In genomic region chr18:24818069-24818395, GRCh38 we compare ENCODE assay signal across 23 cellular contexts.
DNase-seq lines count a peak whose midpoint lies in the region; ATAC-seq and TF ChIP-seq lines count a peak whose summit lies in the region.
"Had no signal": no experiment of that assay in that cellular context is flagged by ENCODE, and none has a peak within 500 bp of the region (broad histone marks: within the 10 kb centered on the region; RNA-seq: fewer than 3 reads in every experiment).

No MANE protein-coding gene starts in this region.

- H2AFZ ChIP-seq in neuronal stem cell (ENCODE audit: low read length): peak overlapping the region; percentile 82

- DNase-seq in DMS 273 (lab: John Stamatoyannopoulos, UW; ENCODE audit: unreplicated experiment): peak; percentile 74
- DNase-seq in DMS 273 treated with DMSO at 0.1 percent for 48 hours (lab: John Stamatoyannopoulos, UW): no peak
- no peak for DNase-seq in mesendoderm
- no peak for DNase-seq in neuronal stem cell (ENCODE audit: low spot score)
- no peak for DNase-seq in GOT3 (lab: John Stamatoyannopoulos, UW)
- DNase-seq in stimulated activated CD4-positive, alpha-beta T cell treated with anti-CD3 and anti-CD28 coated beads, Interleukin-1b, Interleukin-23, amount 100 ng/mL, for 48 hours: no peak
- DNase-seq: CD8-positive, alpha-beta T cell; DMS153; DND-41; Kasumi-1; NCI-H1092 treated with DMSO at 0.1 percent for 48 hours; NCI-H146; NCI-H1930; NCI-H2107; SHP77 had no signal

- peak overlapping the region in 4 of 5 experiments; percentile 29 to 61 (median 46) for H3K4me3 Mint-ChIP-seq in brain
- H3K4me3 Mint-ChIP-seq: B cell; CD8-positive, alpha-beta T cell had no signal

- H3K4ac ChIP-seq in mesendoderm (ENCODE audit: low read depth, low read length) (no peak overlapping the region), neuronal stem cell (ENCODE audit: low read length) (no peak overlapping the region)

- H3K4me2 ChIP-seq in mesendoderm (ENCODE audit: low read length): no peak overlapping the region
- no peak overlapping the region for H3K4me2 ChIP-seq in neuronal stem cell (ENCODE audit: insufficient read depth, low read length, poor library complexity, severe bottlenecking)

- H2BK120ac ChIP-seq in mesendoderm (ENCODE audit: low read depth, low read length) (no peak overlapping the region), neuronal stem cell (ENCODE audit: low read depth, low read length) (no peak overlapping the region)

- peak overlapping the region; percentile 63 for H3K56ac ChIP-seq in mesendoderm (ENCODE audit: low read length)

- no peak overlapping the region for H4K5ac ChIP-seq in mesendoderm (ENCODE audit: low read length)

- H3K36me3 ChIP-seq in mesendoderm (ENCODE audit: control insufficient read depth, insufficient read depth, low read length) (no peaks in the 10 kb centered on the region), neuronal stem cell (replicated peaks in 1 of 2; ENCODE audit: control insufficient read depth in 2 of 2, insufficient read depth in 2 of 2, low read length in 2 of 2) (no peaks in the 10 kb centered on the region)

- H3K9ac ChIP-seq in mesendoderm (ENCODE audit: low read length) (no peak overlapping the region), neuronal stem cell (ENCODE audit: low read depth, low read length, poor library complexity) (no peak overlapping the region)

- H3K27me3 Mint-ChIP-seq in brain: peaks cover 5% of the 10 kb centered on the region

- H3K4me3 ChIP-seq in mesendoderm (ENCODE audit: low read length) (no peak overlapping the region), neuronal stem cell (ENCODE audit: low read length in 2 of 2) (no peak overlapping the region)

- TF ChIP-seq CTCF in brain (conservative IDR thresholded peaks at IDR 0.05): no peak

- H3K4me1 ChIP-seq in mesendoderm (ENCODE audit: control insufficient read depth, low read depth, low read length): peaks cover 5% of the 10 kb centered on the region
- peaks cover 17 to 39% of the 10 kb centered on the region in 2 donors for H3K4me1 ChIP-seq in neuronal stem cell (ENCODE audit: control insufficient read depth in 2 of 2, insufficient read depth in 1 of 2, low read depth in 1 of 2, low read length in 2 of 2)

- peak overlapping the region; percentile 61 for H4K91ac ChIP-seq in neuronal stem cell (ENCODE audit: low read depth, low read length, poor library complexity)

- H3K79me1 ChIP-seq in mesendoderm (ENCODE audit: low read length) (no peaks in the 10 kb centered on the region), neuronal stem cell (ENCODE audit: low read depth, low read length) (no peaks in the 10 kb centered on the region)

- peaks cover 34% of the 10 kb centered on the region for H3K4me1 Mint-ChIP-seq in brain
- H3K4me1 Mint-ChIP-seq: B cell had no signal

- H3K9me3 ChIP-seq in neuronal stem cell (replicated peaks in 1 of 2; ENCODE audit: control insufficient read depth in 2 of 2, insufficient read depth in 1 of 2, low read depth in 1 of 2, low read length in 2 of 2): peaks cover 0 to 4% of the 10 kb centered on the region in 2 donors

- peak overlapping the region; percentile 59 for H2BK12ac ChIP-seq in neuronal stem cell (ENCODE audit: low read length)

- H3K27me3 ChIP-seq in mesendoderm (ENCODE audit: insufficient read depth, low read length, poor library complexity): no peaks in the 10 kb centered on the region
- no peaks in the 10 kb centered on the region for H3K27me3 ChIP-seq in neuronal stem cell (ENCODE audit: control insufficient read depth in 3 of 3, insufficient read depth in 3 of 3, low read depth in 1 of 3, low read length in 3 of 3)

- WGBS in mesendoderm (ENCODE audit: extremely low coverage, insufficient coverage, low lambda C conversion rate): no CpG with 5 or more reads among the region's 3 CpGs
- no CpG with 5 or more reads among the region's 3 CpGs for WGBS in neuronal stem cell (ENCODE audit: extremely low coverage in 2 of 2, insufficient read length in 2 of 2, insufficient replicate concordance in 1 of 2), 2 donors

- H3K23ac ChIP-seq in mesendoderm (ENCODE audit: low read length): no peak overlapping the region
- no peak overlapping the region for H3K23ac ChIP-seq in neuronal stem cell (ENCODE audit: low read depth, low read length, poor library complexity)

- no peak for ATAC-seq in GM18867 (IDR thresholded peaks at IDR 0.05; ENCODE audit: unreplicated experiment)
- ATAC-seq: CD8-positive, alpha-beta T cell; HepG2; Panc1 had no signal

- H4K8ac ChIP-seq in mesendoderm (ENCODE audit: low read depth, low read length) (no peak overlapping the region), neuronal stem cell (ENCODE audit: low read depth, low read length) (no peak overlapping the region)

- H3K36me3 Mint-ChIP-seq in brain: no peaks in the 10 kb centered on the region
- H3K36me3 Mint-ChIP-seq: CD8-positive, alpha-beta T cell had no signal

- no peak overlapping the region for H2BK15ac ChIP-seq in mesendoderm (replicated peaks; ENCODE audit: low read depth)
- H2BK15ac ChIP-seq in neuronal stem cell (ENCODE audit: low read length): no peak overlapping the region

- H2BK5ac ChIP-seq in mesendoderm (ENCODE audit: low read length): no peak overlapping the region
- H2BK5ac ChIP-seq in neuronal stem cell (ENCODE audit: low read length): no peak overlapping the region

- peak overlapping the region; percentile 3 for H3K18ac ChIP-seq in mesendoderm (ENCODE audit: low read length)
- peak overlapping the region; percentile 85 for H3K18ac ChIP-seq in neuronal stem cell (ENCODE audit: low read length)

- no peak overlapping the region for H3K14ac ChIP-seq in neuronal stem cell (ENCODE audit: low read length)

- H2AK5ac ChIP-seq in mesendoderm (ENCODE audit: low read length): no peak overlapping the region
- H2AK5ac ChIP-seq in neuronal stem cell (ENCODE audit: low read depth, low read length): no peak overlapping the region

- no peak overlapping the region for H3K27ac ChIP-seq in mesendoderm (ENCODE audit: low read depth, low read length)
- no peak overlapping the region for H3K27ac ChIP-seq in neuronal stem cell (replicated peaks; ENCODE audit: low read length)
- H3K27ac ChIP-seq: 22Rv1, C4-2B, RWPE1 had no signal

- peak overlapping the region; percentile 31 to 87 (median 60) for H3K27ac Mint-ChIP-seq in brain
- H3K27ac Mint-ChIP-seq: B cell; CD8-positive, alpha-beta T cell had no signal

- peaks cover 0 to 12% (median 5%) of the 10 kb centered on the region in 5 experiments for H3K9me3 Mint-ChIP-seq in brain
- H3K9me3 Mint-ChIP-seq: CD8-positive, alpha-beta T cell had no signal

- no peaks in the 10 kb centered on the region for H3K79me2 ChIP-seq in mesendoderm (ENCODE audit: control insufficient read depth, insufficient read depth, low read length)
